9 cellular contexts compared by ENCODE assay signal in genomic region chr2:24855703-24856102, GRCh38.
DNase-seq lines count a peak whose midpoint lies in the region; ATAC-seq and TF ChIP-seq lines count a peak whose summit lies in the region.
"Had no signal": no experiment of that assay in that cellular context is flagged by ENCODE, and none has a peak within 500 bp of the region (broad histone marks: within the 10 kb centered on the region; RNA-seq: fewer than 3 reads in every experiment).

No MANE protein-coding gene starts in this region.

- no TSS peak for BruUV-seq in PC-9 (replicated peaks; lab: Mats Ljungman, UMichigan)

- H3K79me2 ChIP-seq in PC-9 (ENCODE audit: low read depth) = no peaks in the 10 kb centered on the region

- H2AFZ ChIP-seq in PC-9 = no peak overlapping the region

- no peaks in the 10 kb centered on the region for H3F3A ChIP-seq in PC-9 (ENCODE audit: insufficient read depth, low read depth)

- CTCF ChIA-PET in PC-9 (lab: Charles Lee) = no interaction called here

- no peak for TF ChIP-seq EP300 in gastroesophageal sphincter (IDR thresholded peaks at IDR 0.05)

- no CpG with 5 or more reads among the region's 4 CpGs for WGBS in gastroesophageal sphincter (ENCODE audit: low coverage in 1 of 2), 2 donors

- no peak overlapping the region for H3K4me3 ChIP-seq in gastroesophageal sphincter
- no peak overlapping the region for H3K4me3 ChIP-seq in PC-9

- no peaks in the 10 kb centered on the region for H3K36me3 ChIP-seq in gastroesophageal sphincter
- no peaks in the 10 kb centered on the region for H3K36me3 ChIP-seq in PC-9 (ENCODE audit: low read depth)

- no peak for TF ChIP-seq CTCF in gastroesophageal sphincter (IDR thresholded peaks at IDR 0.05)
- TF ChIP-seq CTCF in PC-9 (conservative IDR thresholded peaks at IDR 0.05) = no peak

- H3K4me1 ChIP-seq in gastroesophageal sphincter (peaks cover 0 to 35% (median 3%) of the 10 kb centered on the region in 3 donors), PC-9 (replicated peaks; ENCODE audit: insufficient read depth) (no peaks in the 10 kb centered on the region)

- H3K27me3 ChIP-seq in gastroesophageal sphincter = no peaks in the 10 kb centered on the region
- H3K27me3 ChIP-seq in PC-9 (ENCODE audit: insufficient read depth, low read depth) = no peaks in the 10 kb centered on the region

- intact Hi-C loops in posterior vena cava (cut with DNase I) = no loop called here
- intact Hi-C loops in PC-9 (cut with micrococcal nuclease; ENCODE audit: unreplicated experiment) = no loop called here

- no peaks in the 10 kb centered on the region for H4K20me1 ChIP-seq in PC-9 (ENCODE audit: insufficient read depth)

- no peaks in the 10 kb centered on the region for H3K9me3 ChIP-seq in gastroesophageal sphincter
- no peaks in the 10 kb centered on the region for H3K9me3 ChIP-seq in PC-9 (ENCODE audit: insufficient read depth, low read depth)

- ATAC-seq in gastroesophageal sphincter = peak; percentile 72
- ATAC-seq in GM18498 (IDR thresholded peaks at IDR 0.05; ENCODE audit: unreplicated experiment) = no peak

- no peak for TF ChIP-seq POLR2A in gastroesophageal sphincter (IDR thresholded peaks at IDR 0.05)

- POLR2A ChIA-PET in PC-9 (lab: Charles Lee; ENCODE audit: unreplicated experiment) = no interaction called here

- H3K4me2 ChIP-seq in PC-9 = no peak overlapping the region
- H3K4me2 ChIP-seq: KMS-11 had no signal

- peak; percentile 78 for DNase-seq in AG20443 (ENCODE audit: low spot score)
- peak; percentile 31 for DNase-seq in T1000 (lab: John Stamatoyannopoulos, UW)
- peak; percentile 90 for DNase-seq in posterior vena cava (ENCODE audit: low spot score)
- DNase-seq in UCSD-AML1 (lab: John Stamatoyannopoulos, UW; ENCODE audit: unreplicated experiment) = no peak
- no peak for DNase-seq in SKM-1 treated with dmso at 0.1 percent for 144 hours (lab: John Stamatoyannopoulos, UW; ENCODE audit: unreplicated experiment)
- no peak for DNase-seq in PC-9

- no peaks in the 10 kb centered on the region for H3K9me2 ChIP-seq in PC-9 (ENCODE audit: insufficient read depth)

- H3K27ac ChIP-seq in gastroesophageal sphincter (peak overlapping the region in 3 of 4 donors; percentile 65 to 78 (median 72)), PC-9 (no peak overlapping the region)
- H3K27ac ChIP-seq: KMS-11 had no signal

Comparison
In these comparisons a context has a peak if more than half of its experiments do, and no peak if none do; other contexts are left out.
1. DNase-seq: peak in AG20443 (single experiment), T1000 (single experiment) and posterior vena cava (single experiment); none in UCSD-AML1 (single experiment), SKM-1 treated with dmso at 0.1 percent for 144 hours (single experiment) and PC-9 (0 of 2).